In the genomic region with DNA sequence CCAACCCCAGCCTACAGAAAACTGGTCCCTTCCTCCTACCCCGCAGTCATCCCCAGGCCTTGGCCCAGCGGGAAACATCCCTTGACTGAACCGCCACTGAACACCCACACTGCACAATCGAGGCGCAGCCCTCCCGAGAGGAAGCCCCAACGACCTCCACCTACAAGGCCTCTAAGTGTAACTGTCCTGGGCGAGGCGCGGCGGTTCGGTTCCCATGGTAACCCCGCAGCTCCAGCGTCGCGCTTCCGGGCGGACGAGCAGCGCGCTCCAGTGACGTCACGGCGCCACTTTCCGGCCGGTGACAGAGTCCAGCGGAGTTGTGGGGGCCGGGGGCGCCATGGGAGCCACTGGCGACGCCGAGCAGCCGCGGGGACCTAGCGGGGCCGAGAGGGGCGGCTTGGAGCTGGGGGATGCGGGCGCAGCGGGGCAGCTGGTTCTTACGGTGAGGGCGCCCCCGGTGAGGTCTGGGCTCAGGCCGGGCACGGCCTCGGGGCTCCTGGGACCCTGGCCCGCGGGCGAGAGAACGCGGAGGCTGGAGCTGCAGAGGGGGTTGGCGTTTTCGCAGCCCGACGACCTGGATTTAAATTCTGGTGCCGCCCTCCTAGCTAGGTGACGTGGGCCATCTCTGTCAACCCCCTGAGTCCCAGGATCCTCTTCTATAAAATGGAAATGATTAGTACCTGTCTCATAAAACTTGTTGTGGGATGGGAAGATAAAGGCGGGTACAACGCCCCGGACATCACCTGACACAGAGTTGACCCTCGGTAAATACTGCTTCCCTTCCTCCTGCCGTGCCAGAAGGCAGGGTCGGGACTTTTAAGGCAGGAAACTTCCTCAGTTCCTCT, we compare ENCODE assay signal across 8 cellular contexts. TPM values are rescaled to one million over a fixed set of nuclear protein-coding genes. Genes with fewer than 3 reads are reported as not detected.
DNase-seq lines count a peak whose midpoint lies in the region; ATAC-seq and TF ChIP-seq lines count a peak whose summit lies in the region.

DNTTIP1 (plus strand) TSS at position 287 of the 845 bp plus-strand sequence; CDS start at position 338, 51 bp downstream.
WFDC3 (minus strand) TSS at position 216 of the 845 bp plus-strand sequence. CDS start 1,908 bp downstream, outside the sequence.

- CTCF ChIA-PET in HCT116 (lab: Charles Lee): no interaction called here

- intact Hi-C loops in HCT116 (cut with micrococcal nuclease): no loop called here
- intact Hi-C loops in head of caudate nucleus (cut with DNase I): no loop called here

- POLR2A ChIA-PET in HCT116 (lab: Charles Lee): interaction anchor here (0.6 to 0.9 kb wide), 2 partner anchors 11 to 15 kb away, joined by 3 read pairs; no protein-coding TSS in a partner anchor

- peaks cover 20 to 21% of the 10 kb centered on the region in 2 experiments for H3K36me3 ChIP-seq in HCT116 (ENCODE audit: control insufficient read depth in 1 of 2, insufficient read depth in 2 of 2, low read length in 2 of 2)

- TF ChIP-seq POLR2A in HCT116 (IDR thresholded peaks at IDR 0.05; ENCODE audit: borderline replicate concordance, extremely low read depth, insufficient read depth, insufficient read length) (peak; percentile 49), NB4 (IDR thresholded peaks at IDR 0.05; ENCODE audit: extremely low read depth, insufficient read length) (peak; percentile 80)

- H3K27me3 ChIP-seq in HCT116 (ENCODE audit: insufficient read depth, low read length): no peaks in the 10 kb centered on the region

- H3K4me1 ChIP-seq in HCT116 (ENCODE audit: control insufficient read depth in 1 of 2, insufficient read depth in 2 of 2, low read length in 2 of 2): peaks cover 6 to 19% of the 10 kb centered on the region in 2 experiments; a peak in 3 of 4 replicates

- no peaks in the 10 kb centered on the region for H3K9me3 ChIP-seq in HCT116 (ENCODE audit: control insufficient read depth in 1 of 2, insufficient read depth in 1 of 2, low read depth in 1 of 2, low read length in 2 of 2)

- peak within 1 kb of the TSS; percentile 90 for H3K4me2 ChIP-seq in HCT116 (ENCODE audit: low read length)

- BruUV-seq in HCT116 (replicated peaks; lab: Mats Ljungman, UMichigan): TSS peak; percentile 65

- DNase-seq in GF-D8 (lab: John Stamatoyannopoulos, UW) (peak; percentile 66), HCT116 (ENCODE audit: low read depth, low spot score) (peak; percentile 80), NB4 (ENCODE audit: low read depth) (peak; percentile 95), head of caudate nucleus (peak; percentile 80 to 96 (median 91)), omental fat pad (ENCODE audit: low spot score) (peak; percentile 69)
- peak; percentile 88 to 90 for DNase-seq in activated naive CD4-positive, alpha-beta T cell treated with anti-CD3 and anti-CD28 coated beads, Interleukin-2, amount 50 U/mL, for 72 hours (ENCODE audit: low spot score in 2 of 2)

- H3K4me3 ChIP-seq in HCT116 (replicated peaks in 1 of 2; ENCODE audit: low read depth in 1 of 2, low read length in 2 of 2) (peak within 1 kb of the TSS; percentile 98 to 99), NB4 (ENCODE audit: low read depth, low read length) (peak within 1 kb of the TSS; percentile 98)

- no peak for TF ChIP-seq CTCF in HCT116 (IDR thresholded peaks at IDR 0.05 in 2 of 3, conservative IDR thresholded peaks at IDR 0.05 in 1 of 3; ENCODE audit: borderline replicate concordance in 1 of 3, insufficient read depth in 1 of 3, low read depth in 2 of 3, low read length in 2 of 3)
- no peak for TF ChIP-seq CTCF in NB4 (IDR thresholded peaks at IDR 0.05; ENCODE audit: low read depth, low read length)
- no peak for TF ChIP-seq CTCF in omental fat pad (IDR thresholded peaks at IDR 0.05)

- H3K79me2 ChIP-seq in HCT116 (ENCODE audit: insufficient read depth, low read length): peaks cover 18% of the 10 kb centered on the region

- H3K9me2 ChIP-seq in HCT116 (ENCODE audit: insufficient read depth): no peaks in the 10 kb centered on the region

- H4K20me1 ChIP-seq in HCT116 (ENCODE audit: insufficient read depth): no peaks in the 10 kb centered on the region

- H3K36me3 Mint-ChIP-seq in activated naive CD4-positive, alpha-beta T cell treated with anti-CD3 and anti-CD28 coated beads, Interleukin-2, amount 50 U/mL, for 72 hours: peaks cover 5 to 10% of the 10 kb centered on the region in 2 donors

- ATAC-seq in HCT116 (peak; percentile 93), SK-N-SH treated with all-trans-retinoic acid at 6 μM for 48 hours (peak; percentile 96), omental fat pad (ENCODE audit: low FRiP score) (peak; percentile 90)
- ATAC-seq in activated naive CD4-positive, alpha-beta T cell treated with anti-CD3 and anti-CD28 coated beads, Interleukin-2, amount 50 U/mL, for 72 hours: peak; percentile 97

- H3K9me3 Mint-ChIP-seq in activated naive CD4-positive, alpha-beta T cell treated with anti-CD3 and anti-CD28 coated beads, Interleukin-2, amount 50 U/mL, for 72 hours: no peaks in the 10 kb centered on the region

- peak within 1 kb of the TSS; percentile 80 for H3K27ac ChIP-seq in HCT116 (ENCODE audit: low read depth, low read length)
- peak within 1 kb of the TSS; percentile 74 for H3K27ac ChIP-seq in temporal lobe (ENCODE audit: low read depth, low read length)

- no peak for TF ChIP-seq RAD21 in HCT116 (IDR thresholded peaks at IDR 0.05; ENCODE audit: low read depth)

- H3K27ac Mint-ChIP-seq in activated naive CD4-positive, alpha-beta T cell treated with anti-CD3 and anti-CD28 coated beads, Interleukin-2, amount 50 U/mL, for 72 hours: peak within 1 kb of the TSS; percentile 85 to 98

- peak within 1 kb of the TSS; percentile 89 for H3K9ac ChIP-seq in HCT116 (ENCODE audit: low read length)

- RAD21 ChIA-PET in HCT116 (lab: Charles Lee; ENCODE audit: low non-redundant PET in 1 of 2, low total read pairs in 2 of 2, uncharacterized antibody in 2 of 2, unreplicated experiment in 2 of 2): no interaction called here

- H2AFZ ChIP-seq in HCT116 (ENCODE audit: low read depth, low read length, poor library complexity, severe bottlenecking): no peak within 1 kb of the TSS

TF ChIP-seq in HCT116, 20 proteins besides CTCF, POLR2A, EP300 and RAD21 (continues in another document):
- TF ChIP-seq SIN3A (IDR thresholded peaks at IDR 0.05; ENCODE audit: low read depth) (peak; percentile 62; the same call in 1 of the 2 replicates), ELF1 (IDR thresholded peaks at IDR 0.05; ENCODE audit: borderline replicate concordance, low read depth) (peak; percentile 93; the same call in 1 of the 2 replicates), POLR2AphosphoS5 (IDR thresholded peaks at IDR 0.05; ENCODE audit: low read depth, low read length) (peak; percentile 77), EGR1 (IDR thresholded peaks at IDR 0.05; ENCODE audit: low read depth) (no peak)
- TF ChIP-seq, protein P1, sequence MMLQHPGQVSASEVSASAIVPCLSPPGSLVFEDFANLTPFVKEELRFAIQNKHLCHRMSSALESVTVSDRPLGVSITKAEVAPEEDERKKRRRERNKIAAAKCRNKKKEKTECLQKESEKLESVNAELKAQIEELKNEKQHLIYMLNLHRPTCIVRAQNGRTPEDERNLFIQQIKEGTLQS (IDR thresholded peaks at IDR 0.05): no peak

TF ChIP-seq in SK-N-SH treated with all-trans-retinoic acid at 6 μM for 48 hours, 23 proteins besides CTCF, POLR2A, EP300 and RAD21:
- no peak for TF ChIP-seq ISL1 (CRISPR knock-in tag; IDR thresholded peaks at IDR 0.05)
- no peak for TF ChIP-seq ZNF70 (CRISPR knock-in tag; IDR thresholded peaks at IDR 0.05)
- no peak for TF ChIP-seq ZC3H10 (CRISPR knock-in tag; IDR thresholded peaks at IDR 0.05)
- TF ChIP-seq CSRNP3 (CRISPR knock-in tag; IDR thresholded peaks at IDR 0.05): no peak
- no peak for TF ChIP-seq OSR1 (CRISPR knock-in tag; IDR thresholded peaks at IDR 0.05)
- no peak for TF ChIP-seq ZNF565 (CRISPR knock-in tag; conservative IDR thresholded peaks at IDR 0.05; ENCODE audit: low read depth)
- no peak for TF ChIP-seq ZFP3 (CRISPR knock-in tag; IDR thresholded peaks at IDR 0.05)
- TF ChIP-seq ARNTL (CRISPR knock-in tag; IDR thresholded peaks at IDR 0.05; ENCODE audit: borderline replicate concordance, low read depth): no peak
- TF ChIP-seq CSDC2 (CRISPR knock-in tag; IDR thresholded peaks at IDR 0.05): no peak
- TF ChIP-seq POU6F1 (CRISPR knock-in tag; IDR thresholded peaks at IDR 0.05; ENCODE audit: borderline replicate concordance, low read depth): no peak

RNA-seq across cellular contexts. Expression of gene DNTTIP1, which starts in this region (rescaled TPM):
- 61.0 TPM for total RNA-seq in HCT116 (2021; ENCODE audit: unreplicated experiment)
- polyA plus RNA-seq in HCT116 (2012): 116 and 151 TPM in 2 replicates
- 10 to 100 TPM; 23.2 to 24.4 TPM for total RNA-seq in activated naive CD4-positive, alpha-beta T cell treated with anti-CD3 and anti-CD28 coated beads, Interleukin-2, amount 50 U/mL, for 72 hours
- 10 to 100 TPM; 12.7 to 38.6 (median 18.1) TPM for total RNA-seq in omental fat pad
- total RNA-seq in temporal lobe: 9.6 TPM

RNA-seq across cellular contexts. Expression of gene WFDC3, which starts in this region (rescaled TPM):
- total RNA-seq in HCT116 (2021; ENCODE audit: unreplicated experiment): 4.7 TPM
- 9.4 and 12.7 TPM in 2 replicates for polyA plus RNA-seq in HCT116 (2012)
- under 1 TPM; 0.31 to 0.34 TPM for total RNA-seq in activated naive CD4-positive, alpha-beta T cell treated with anti-CD3 and anti-CD28 coated beads, Interleukin-2, amount 50 U/mL, for 72 hours
- 1 to 10 TPM in 1 of 4 donors, not detected in 3; 1.6 TPM for total RNA-seq in omental fat pad
- 0.49 TPM for total RNA-seq in temporal lobe

Comparison
In these comparisons a context has a peak if more than half of its experiments do, and no peak if none do; other contexts are left out.
1. Peak in every context shown above with its lines: DNase-seq, ATAC-seq, H3K4me3 ChIP-seq and H3K27ac ChIP-seq.